ENCODE assay signal across 9 cellular contexts in the genomic region with DNA sequence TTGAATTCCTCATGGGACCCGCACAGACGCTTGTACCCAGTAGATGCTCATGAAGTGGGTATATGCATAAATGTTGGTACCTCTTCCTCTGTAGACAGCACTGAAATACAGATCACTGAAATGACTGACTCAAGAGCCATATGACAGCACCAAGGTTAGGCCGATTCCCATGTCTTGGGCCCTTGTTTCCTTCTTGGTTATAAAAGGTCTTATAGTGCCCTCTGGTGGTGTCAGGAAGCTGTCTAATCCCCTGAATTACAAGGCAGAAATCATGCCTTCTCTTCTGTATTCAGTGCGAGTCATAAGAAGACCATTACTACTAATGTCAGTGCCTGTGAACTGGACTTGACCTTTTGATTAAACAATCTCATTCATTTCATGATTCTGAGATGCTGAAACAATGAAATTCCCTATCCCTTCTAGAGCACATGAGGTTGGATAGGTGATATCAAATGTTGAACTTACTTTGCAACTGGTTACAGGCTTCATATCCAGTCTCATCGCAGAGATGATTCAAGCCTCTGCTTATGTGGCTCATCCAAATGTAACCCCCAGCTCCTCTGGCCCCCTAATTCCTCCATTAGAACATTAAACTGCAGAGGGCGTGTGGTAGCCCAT. TPM values are rescaled to one million over a fixed set of nuclear protein-coding genes. Genes with fewer than 3 reads are reported as not detected.
A peak's percentile ranks its signal among the peaks of the same experiment; 100 is the strongest.
DNase-seq lines count a peak whose midpoint lies in the region; ATAC-seq and TF ChIP-seq lines count a peak whose summit lies in the region.
"Had no signal": no experiment of that assay in that cellular context is flagged by ENCODE, and none has a peak within 500 bp of the region (broad histone marks: within the 10 kb centered on the region; RNA-seq: fewer than 3 reads in every experiment).

No MANE protein-coding gene starts in this region.

- TF ChIP-seq CTCF in endothelial cell (IDR thresholded peaks at IDR 0.05; ENCODE audit: unreplicated experiment) = peak; percentile 47
- peak; percentile 61 to 78 (median 78) for TF ChIP-seq CTCF in testis (IDR thresholded peaks at IDR 0.05)

- H3K4me3 Mint-ChIP-seq in endothelial cell (ENCODE audit: unreplicated experiment) = no peak overlapping the region

- H3K4me1 ChIP-seq in testis = peaks cover 8% of the 10 kb centered on the region

- intact Hi-C loops in testis (cut with DNase I; ENCODE audit: low total_unique reads) = loop anchor here (10.0 kb wide), 1 partner anchor 165 kb away; no protein-coding TSS in a partner anchor

- DNase-seq in NCI-H1417 (lab: John Stamatoyannopoulos, UW) (peak; percentile 32 to 82 (median 46)), NCI-H1417 treated with DMSO at 0.1 percent for 48 hours (lab: John Stamatoyannopoulos, UW) (no peak), NCI-H446 treated with DMSO at 0.1 percent for 48 hours (lab: John Stamatoyannopoulos, UW) (peak; percentile 60), endothelial cell (ENCODE audit: low spot score) (peak; percentile 61), middle frontal gyrus (ENCODE audit: extremely low spot score, low spot score) (peak; percentile 81), testis (peak; percentile 81)
- peak; percentile 51 to 65 for DNase-seq in activated CD4-positive, alpha-beta T cell treated with anti-CD3 and anti-CD28 coated beads for 4 hours

- peaks cover 10% of the 10 kb centered on the region for H3K4me1 Mint-ChIP-seq in endothelial cell (ENCODE audit: unreplicated experiment)

- peak; percentile 45 for ATAC-seq in HG03095 (IDR thresholded peaks at IDR 0.05; ENCODE audit: unreplicated experiment)

- no peaks in the 10 kb centered on the region for H3K9me3 ChIP-seq in testis
- H3K9me3 ChIP-seq: BLaER1 had no signal

- no peaks in the 10 kb centered on the region for H3K36me3 Mint-ChIP-seq in endothelial cell (ENCODE audit: low read depth, unreplicated experiment)

- no peak overlapping the region for H3K27ac Mint-ChIP-seq in endothelial cell (ENCODE audit: unreplicated experiment)

- H3K27ac ChIP-seq in testis = no peak overlapping the region
- H3K27ac ChIP-seq: BLaER1 had no signal

- no peak for TF ChIP-seq POLR2A in testis (IDR thresholded peaks at IDR 0.05)

- H3K4me3 ChIP-seq in testis = no peak overlapping the region
- H3K4me3 ChIP-seq: BLaER1 had no signal

- WGBS in testis, 2 donors = 56 to 63% methylated on average over 6 of the region's 6 CpGs

- H3K27me3 Mint-ChIP-seq in endothelial cell (ENCODE audit: unreplicated experiment) = peaks cover 6% of the 10 kb centered on the region

- no peaks in the 10 kb centered on the region for H3K9me3 Mint-ChIP-seq in endothelial cell (ENCODE audit: unreplicated experiment)

- no peaks in the 10 kb centered on the region for H3K27me3 ChIP-seq in testis
- H3K27me3 ChIP-seq: BLaER1 had no signal

- no peaks in the 10 kb centered on the region for H3K36me3 ChIP-seq in testis (ENCODE audit: low read depth, missing control alignments)
- H3K36me3 ChIP-seq: BLaER1 had no signal

RNA-seq across cellular contexts. Expression of a gene that starts 59.7 kb away (rescaled TPM):
- 11.4 TPM for total RNA-seq in endothelial cell (ENCODE audit: unreplicated experiment)
- total RNA-seq in testis = 10 to 100 TPM; 30.6 to 35.6 TPM
- polyA plus RNA-seq in testis (ENCODE audit: insufficient read depth, low read depth, low replicate concordance) = 12.9 TPM
